8 cellular contexts compared by ENCODE assay signal in genomic region chr17:64504769-64505319, GRCh38. TPM values are rescaled to one million over a fixed set of nuclear protein-coding genes. Genes with fewer than 3 reads are reported as not detected.
A peak's percentile ranks its signal among the peaks of the same experiment; 100 is the strongest.
DNase-seq lines count a peak whose midpoint lies in the region; ATAC-seq and TF ChIP-seq lines count a peak whose summit lies in the region.

No MANE protein-coding gene starts in this region.

- H3K9ac ChIP-seq in OCI-LY3 (ENCODE audit: low read length) (peak overlapping the region; percentile 99), endocrine pancreas (ENCODE audit: control insufficient read depth, insufficient read depth, low read length) (peak overlapping the region; percentile 99), neuronal stem cell (ENCODE audit: low read depth, low read length, poor library complexity) (peak overlapping the region; percentile 87)

- peak overlapping the region; percentile 21 for H3K18ac ChIP-seq in neuronal stem cell (ENCODE audit: low read length)

- H3K4me2 ChIP-seq in OCI-LY3 (ENCODE audit: low read length) (peak overlapping the region; percentile 81), neuronal stem cell (ENCODE audit: insufficient read depth, low read length, poor library complexity, severe bottlenecking) (peak overlapping the region; percentile 51)

- no peak overlapping the region for H2BK120ac ChIP-seq in neuronal stem cell (ENCODE audit: low read depth, low read length)

- no peak overlapping the region for H2BK12ac ChIP-seq in neuronal stem cell (ENCODE audit: low read length)

- H4K8ac ChIP-seq in neuronal stem cell (ENCODE audit: low read depth, low read length): no peak overlapping the region

- no CpG with 5 or more reads among the region's 13 CpGs for WGBS in neuronal stem cell (ENCODE audit: extremely low coverage in 2 of 2, insufficient read length in 2 of 2, insufficient replicate concordance in 1 of 2), 2 donors

- TF ChIP-seq CTCF in OCI-LY3 (IDR thresholded peaks at IDR 0.05; ENCODE audit: low read depth, low read length): no peak

- H4K20me1 ChIP-seq in OCI-LY3 (ENCODE audit: insufficient read depth, low read length): peaks cover 26% of the 10 kb centered on the region

- no peak overlapping the region for H2BK15ac ChIP-seq in neuronal stem cell (ENCODE audit: low read length)

- ATAC-seq in GM21526 (IDR thresholded peaks at IDR 0.05; ENCODE audit: low FRiP score, unreplicated experiment) (no peak), GM19023 (IDR thresholded peaks at IDR 0.05; ENCODE audit: unreplicated experiment) (no peak), HG03108 (IDR thresholded peaks at IDR 0.05; ENCODE audit: unreplicated experiment) (no peak)

- H3K4ac ChIP-seq in neuronal stem cell (ENCODE audit: low read length): no peak overlapping the region

- H2AFZ ChIP-seq in OCI-LY3 (ENCODE audit: low read depth, low read length) (no peak overlapping the region), neuronal stem cell (ENCODE audit: low read length) (no peak overlapping the region)

- no peak overlapping the region for H3K23ac ChIP-seq in neuronal stem cell (ENCODE audit: low read depth, low read length, poor library complexity)

- H4K91ac ChIP-seq in neuronal stem cell (ENCODE audit: low read depth, low read length, poor library complexity): no peak overlapping the region

- H2AK5ac ChIP-seq in neuronal stem cell (ENCODE audit: low read depth, low read length): no peak overlapping the region

- no peak overlapping the region for H2BK5ac ChIP-seq in neuronal stem cell (ENCODE audit: low read length)

- peaks cover 62% of the 10 kb centered on the region for H3K36me3 ChIP-seq in OCI-LY3 (replicated peaks; ENCODE audit: low read depth, low read length)
- H3K36me3 ChIP-seq in endocrine pancreas (ENCODE audit: control insufficient read depth, insufficient read depth, low read length): peaks cover 38% of the 10 kb centered on the region
- peaks cover 43 to 75% of the 10 kb centered on the region in 2 donors for H3K36me3 ChIP-seq in neuronal stem cell (replicated peaks in 1 of 2; ENCODE audit: control insufficient read depth in 2 of 2, insufficient read depth in 2 of 2, low read length in 2 of 2)

- H3K27me3 ChIP-seq in OCI-LY3 (ENCODE audit: low read depth, low read length) (no peaks in the 10 kb centered on the region), endocrine pancreas (ENCODE audit: control insufficient read depth, insufficient read depth, low read length) (no peaks in the 10 kb centered on the region), neuronal stem cell (ENCODE audit: control insufficient read depth in 3 of 3, insufficient read depth in 3 of 3, low read depth in 1 of 3, low read length in 3 of 3) (no peaks in the 10 kb centered on the region)

- H3K27ac ChIP-seq in OCI-LY3 (ENCODE audit: low read length): peak overlapping the region; percentile 80
- no peak overlapping the region for H3K27ac ChIP-seq in neuronal stem cell (replicated peaks; ENCODE audit: low read length)

- H3K4me1 ChIP-seq in OCI-LY3 (ENCODE audit: low read length): peaks cover 22% of the 10 kb centered on the region
- H3K4me1 ChIP-seq in endocrine pancreas (ENCODE audit: control insufficient read depth, insufficient read depth, low read length): peaks cover 43% of the 10 kb centered on the region
- H3K4me1 ChIP-seq in neuronal stem cell (ENCODE audit: control insufficient read depth in 2 of 2, insufficient read depth in 1 of 2, low read depth in 1 of 2, low read length in 2 of 2): peaks cover 3 to 11% of the 10 kb centered on the region in 2 donors

- H3K79me2 ChIP-seq in OCI-LY3 (ENCODE audit: low read length): peaks cover 91% of the 10 kb centered on the region

- H3K4me3 ChIP-seq in OCI-LY3 (ENCODE audit: low read length) (peak overlapping the region; percentile 92), endocrine pancreas (ENCODE audit: control insufficient read depth, insufficient read depth, low read length) (peak overlapping the region; percentile 99), neuronal stem cell (ENCODE audit: low read length in 2 of 2) (peak overlapping the region; percentile 88 to 99)

- no peak overlapping the region for H3K14ac ChIP-seq in neuronal stem cell (ENCODE audit: low read length)

- DNase-seq in EH (ENCODE audit: low read depth): peak; percentile 64
- DNase-seq in neuronal stem cell (ENCODE audit: low spot score): no peak
- DNase-seq in NCI-H1048 (lab: John Stamatoyannopoulos, UW): no peak

- H3K9me3 ChIP-seq in OCI-LY3 (ENCODE audit: insufficient read depth, low read length) (no peaks in the 10 kb centered on the region), endocrine pancreas (ENCODE audit: control insufficient read depth, low read length) (no peaks in the 10 kb centered on the region), neuronal stem cell (replicated peaks in 1 of 2; ENCODE audit: control insufficient read depth in 2 of 2, insufficient read depth in 1 of 2, low read depth in 1 of 2, low read length in 2 of 2) (no peaks in the 10 kb centered on the region)

- H3K79me1 ChIP-seq in neuronal stem cell (ENCODE audit: low read depth, low read length): peaks cover 5% of the 10 kb centered on the region

RNA-seq across cellular contexts. Expression of gene DDX5, which starts 1.2 kb away (rescaled TPM):
- 616 TPM for polyA plus RNA-seq in neuronal stem cell (2013, experiment 1 of 2)
- polyA plus RNA-seq in neuronal stem cell (2013, experiment 2 of 2): 618 TPM

RNA-seq across cellular contexts. Expression of gene CEP95, which starts 1.9 kb away (rescaled TPM):
- polyA plus RNA-seq in neuronal stem cell (2013, experiment 1 of 2): 50.3 TPM
- polyA plus RNA-seq in neuronal stem cell (2013, experiment 2 of 2): 51.8 TPM

RNA-seq across cellular contexts. Expression of gene POLG2, which starts 8.0 kb away (rescaled TPM):
- 16.1 TPM for polyA plus RNA-seq in neuronal stem cell (2013, experiment 1 of 2)
- 16.8 TPM for polyA plus RNA-seq in neuronal stem cell (2013, experiment 2 of 2)

RNA-seq across cellular contexts. Expression of gene MILR1, which starts 55.9 kb away (rescaled TPM):
- not detected for polyA plus RNA-seq in neuronal stem cell (2013, experiment 1 of 2)
- not detected for polyA plus RNA-seq in neuronal stem cell (2013, experiment 2 of 2)
